19 cellular contexts compared by ENCODE assay signal in the genomic region with DNA sequence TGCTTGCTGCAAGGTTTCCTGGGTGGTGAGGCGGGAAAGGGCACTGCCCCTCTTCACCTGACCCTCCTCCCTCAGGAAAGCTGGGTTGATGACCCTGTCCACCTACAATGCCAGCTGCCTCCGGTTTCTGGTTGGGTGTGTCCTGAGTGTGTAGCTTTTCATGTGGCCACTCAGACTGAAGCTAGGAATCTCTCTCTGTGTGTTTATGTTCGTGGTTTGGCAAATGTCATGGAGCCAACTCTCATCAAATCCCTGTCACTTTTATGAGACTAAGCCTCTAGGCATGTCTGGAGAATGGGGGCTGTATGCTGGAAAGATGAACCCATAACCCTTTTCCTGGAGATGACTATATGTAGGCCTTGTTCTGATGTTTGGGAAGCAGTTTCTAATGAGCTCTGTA. TPM values are rescaled to one million over a fixed set of nuclear protein-coding genes. Genes with fewer than 3 reads are reported as not detected.
DNase-seq lines count a peak whose midpoint lies in the region; ATAC-seq, FAIRE-seq and TF ChIP-seq lines count a peak whose summit lies in the region.
"Had no signal": no experiment of that assay in that cellular context is flagged by ENCODE, and none has a peak within 500 bp of the region (broad histone marks: within the 10 kb centered on the region; RNA-seq: fewer than 3 reads in every experiment).

No MANE protein-coding gene starts in this region.

- H3F3A ChIP-seq in smooth muscle cell (ENCODE audit: low read depth) = no peaks in the 10 kb centered on the region

- ATAC-seq in HG03135 (IDR thresholded peaks at IDR 0.05; ENCODE audit: unreplicated experiment) = no peak
- ATAC-seq: activated T-cell treated with anti-CD3 and anti-CD28 coated beads, Interleukin-2, amount 50 U/mL, for 72 hours; CD8-positive, alpha-beta T cell had no signal

- DNase-seq in DMS79 treated with DMSO at 0.1 percent for 48 hours (lab: John Stamatoyannopoulos, UW) = peak; percentile 1
- no peak for DNase-seq in DMS79 (lab: John Stamatoyannopoulos, UW)
- DNase-seq in SJCRH30 = peak; percentile 43 to 73
- DNase-seq in fibroblast of peridontal ligament (ENCODE audit: extremely low read depth) = peak; percentile 85
- DNase-seq in smooth muscle cell (lab: John Stamatoyannopoulos, UW; ENCODE audit: unreplicated experiment) = no peak
- no peak for DNase-seq in coronary artery (ENCODE audit: low spot score)
- DNase-seq in GM12891 (ENCODE audit: insufficient read length, low spot score) = no peak
- DNase-seq: activated CD4-positive, alpha-beta T cell treated with anti-CD3 and anti-CD28 coated beads, Interleukin-2, amount 50 U/mL, for 4 hours; activated T-cell treated with anti-CD3 and anti-CD28 coated beads, Interleukin-2, amount 50 U/mL, for 72 hours; CD8-positive, alpha-beta T cell; NCI-H1105 treated with DMSO at 0.1 percent for 48 hours; stimulated activated CD8-positive, alpha-beta memory T cell treated with anti-CD3 and anti-CD28 coated beads, Interleukin-4, amount 100 ng/mL, for 48 hours; testis had no signal

- no peak overlapping the region for H2AFZ ChIP-seq in smooth muscle cell (ENCODE audit: low read depth)

- no peak overlapping the region for H3K9ac ChIP-seq in smooth muscle cell (ENCODE audit: low read depth)

- H3K27ac ChIP-seq in SJCRH30 (no peak overlapping the region), smooth muscle cell (ENCODE audit: low read depth) (peak overlapping the region; percentile 29), coronary artery (no peak overlapping the region)
- H3K27ac ChIP-seq: 22Rv1, right atrium auricular region, testis had no signal

- H3K27me3 ChIP-seq in SJCRH30 (no peaks in the 10 kb centered on the region), smooth muscle cell (ENCODE audit: low read depth) (no peaks in the 10 kb centered on the region)
- H3K27me3 ChIP-seq: right atrium auricular region, testis had no signal

- TF ChIP-seq POLR2A in GM12891 (IDR thresholded peaks at IDR 0.05; ENCODE audit: low read depth, low read length) = no peak

- H3K9me3 ChIP-seq in SJCRH30 (replicated peaks) (no peaks in the 10 kb centered on the region), smooth muscle cell (replicated peaks; ENCODE audit: low read depth) (no peaks in the 10 kb centered on the region)
- H3K9me3 ChIP-seq: right atrium auricular region, testis had no signal

- H3K36me3 ChIP-seq in SJCRH30 = no peaks in the 10 kb centered on the region
- no peaks in the 10 kb centered on the region for H3K36me3 ChIP-seq in smooth muscle cell (ENCODE audit: low read depth)
- H3K36me3 ChIP-seq: right atrium auricular region had no signal

- FAIRE-seq in GM12891 (lab: Jason Lieb, UNC) = no peak
- FAIRE-seq: colon, GM18507 had no signal

- no peaks in the 10 kb centered on the region for H4K20me1 ChIP-seq in smooth muscle cell (ENCODE audit: low read depth)

- peaks cover 19% of the 10 kb centered on the region for H3K4me1 ChIP-seq in SJCRH30
- H3K4me1 ChIP-seq in smooth muscle cell (ENCODE audit: low read depth) = no peaks in the 10 kb centered on the region

- TF ChIP-seq CTCF in smooth muscle cell (IDR thresholded peaks at IDR 0.05; ENCODE audit: borderline replicate concordance, insufficient read depth, poor library complexity, severe bottlenecking) (no peak), coronary artery (IDR thresholded peaks at IDR 0.05) (no peak)

- no peaks in the 10 kb centered on the region for H3K79me2 ChIP-seq in smooth muscle cell (ENCODE audit: low read depth)

- H3K4me3 ChIP-seq in SJCRH30 (no peak overlapping the region), smooth muscle cell (no peak overlapping the region), coronary artery (no peak overlapping the region)
- H3K4me3 ChIP-seq: lung, right atrium auricular region, testis had no signal

- 19% methylated on average over 3 of the region's 3 CpGs for WGBS in smooth muscle cell (ENCODE audit: low lambda C conversion rate)

- H3K4me2 ChIP-seq in smooth muscle cell = peak overlapping the region; percentile 65

TF ChIP-seq in GM12891, 5 proteins besides CTCF, POLR2A, EP300 and RAD21:
- TF ChIP-seq SPI1 (IDR thresholded peaks at IDR 0.05; ENCODE audit: low read depth, low read length) = no peak
- TF ChIP-seq TAF1 (IDR thresholded peaks at IDR 0.05; ENCODE audit: low read depth, low read length) = no peak
- no peak for TF ChIP-seq POU2F2 (IDR thresholded peaks at IDR 0.05; ENCODE audit: low read depth, low read length)

RNA-seq across cellular contexts. Expression of a gene that starts 17.1 kb away (rescaled TPM):
- total RNA-seq in SJCRH30 (2014; rRNA removed; shearing (Covaris generic)) = 0.33 TPM in 1 of 2 replicates, not detected in the other
- total RNA-seq in smooth muscle cell = 3.9 and 27.0 TPM in 2 replicates
- 2.7 and 9.9 TPM in 2 replicates for polyA plus RNA-seq in smooth muscle cell
- polyA plus RNA-seq in GM12891 (2012; ENCODE audit: low read depth, missing spikeins) = 1.0 TPM

RNA-seq across cellular contexts. Expression of a gene that starts 30.1 kb away (rescaled TPM):
- total RNA-seq in SJCRH30 (2014; rRNA removed; shearing (Covaris generic)) = 0.04 TPM in 1 of 2 replicates, not detected in the other
- 0.04 TPM in 1 of 2 replicates, not detected in the other for total RNA-seq in smooth muscle cell
- polyA plus RNA-seq in smooth muscle cell = 0.49 and 0.59 TPM in 2 replicates
- polyA plus RNA-seq in GM12891 (2012; ENCODE audit: low read depth, missing spikeins) = 6.3 TPM
- total RNA-seq: CD8-positive, alpha-beta T cell had no signal

RNA-seq across cellular contexts. Expression of a gene that starts 30.2 kb away (rescaled TPM):
- total RNA-seq in SJCRH30 (2014; rRNA removed; shearing (Covaris generic)) = not detected in 2 replicates
- total RNA-seq in smooth muscle cell = not detected in 2 replicates
- 0.24 TPM in 1 of 2 replicates, not detected in the other for polyA plus RNA-seq in smooth muscle cell
- 1.9 TPM for polyA plus RNA-seq in GM12891 (2012; ENCODE audit: low read depth, missing spikeins)
- total RNA-seq: CD8-positive, alpha-beta T cell had no signal

RNA-seq across cellular contexts. Expression of a gene that starts 47.6 kb away (rescaled TPM):
- 1.4 and 1.7 TPM in 2 replicates for total RNA-seq in SJCRH30 (2014; rRNA removed; shearing (Covaris generic))
- total RNA-seq in smooth muscle cell = 2.1 and 3.8 TPM in 2 replicates
- 6.9 and 9.1 TPM in 2 replicates for polyA plus RNA-seq in smooth muscle cell
- 5.2 TPM for polyA plus RNA-seq in GM12891 (2012; ENCODE audit: low read depth, missing spikeins)

RNA-seq across cellular contexts. Expression of a gene that starts 49.1 kb away (rescaled TPM):
- total RNA-seq in SJCRH30 (2014; rRNA removed; shearing (Covaris generic)) = 20.7 and 23.2 TPM in 2 replicates
- total RNA-seq in smooth muscle cell = 7.2 and 16.0 TPM in 2 replicates
- polyA plus RNA-seq in smooth muscle cell = 23.3 and 30.5 TPM in 2 replicates
- polyA plus RNA-seq in GM12891 (2012; ENCODE audit: low read depth, missing spikeins) = 37.6 TPM

Comparison
In these comparisons a context has a peak if more than half of its experiments do, and no peak if none do; other contexts are left out.
1. DNase-seq: peak in DMS79 treated with DMSO at 0.1 percent for 48 hours (single experiment), SJCRH30 (2 of 2) and fibroblast of peridontal ligament (single experiment); none in DMS79 (single experiment), smooth muscle cell (single experiment), coronary artery (single experiment) and GM12891 (single experiment).